ENCODE assay signal across 18 cellular contexts in genomic region chr13:81138353-81138995, GRCh38.
A peak's percentile ranks its signal among the peaks of the same experiment; 100 is the strongest.
DNase-seq lines count a peak whose midpoint lies in the region; ATAC-seq, FAIRE-seq and TF ChIP-seq lines count a peak whose summit lies in the region.
"Had no signal": no experiment of that assay in that cellular context is flagged by ENCODE, and none has a peak within 500 bp of the region (broad histone marks: within the 10 kb centered on the region; RNA-seq: fewer than 3 reads in every experiment).

No MANE protein-coding gene starts in this region.

- H3K27me3 ChIP-seq in mesenchymal stem cell (ENCODE audit: control insufficient read depth in 1 of 2, insufficient read depth in 1 of 2, low read length in 2 of 2), result no peaks in the 10 kb centered on the region
- H3K27me3 ChIP-seq: BLaER1 had no signal

- peak overlapping the region; percentile 47 for H4K8ac ChIP-seq in mesenchymal stem cell (ENCODE audit: low read length)

- intact Hi-C loops in kidney (cut with DNase I), result no loop called here

- no peak overlapping the region for H2AFZ ChIP-seq in mesenchymal stem cell (ENCODE audit: low read depth, low read length)

- WGBS in mesenchymal stem cell, result 89% methylated on average over 5 of the region's 8 CpGs

- TF ChIP-seq CTCF in choroid plexus epithelial cell (conservative IDR thresholded peaks at IDR 0.05; ENCODE audit: low read depth, low read length) (no peak), kidney (IDR thresholded peaks at IDR 0.05; ENCODE audit: borderline replicate concordance, extremely low read depth, insufficient read depth) (no peak)

- H4K91ac ChIP-seq in mesenchymal stem cell (ENCODE audit: low read length), result no peak overlapping the region

- no peak for ATAC-seq in HG03097 (IDR thresholded peaks at IDR 0.05; ENCODE audit: low FRiP score, unreplicated experiment)
- ATAC-seq: K562 had no signal

- H2AK5ac ChIP-seq in mesenchymal stem cell (ENCODE audit: low read length, severe bottlenecking), result no peak overlapping the region

- H3K36me3 ChIP-seq in mesenchymal stem cell (ENCODE audit: control insufficient read depth in 1 of 2, insufficient read depth in 2 of 2, low read depth in 1 of 2, low read length in 2 of 2), result no peaks in the 10 kb centered on the region
- no peaks in the 10 kb centered on the region for H3K36me3 ChIP-seq in kidney (ENCODE audit: control insufficient read depth in 1 of 2, insufficient read depth in 2 of 2, low read length in 2 of 2)
- H3K36me3 ChIP-seq: BLaER1 had no signal

- H3K27ac ChIP-seq in mesenchymal stem cell (ENCODE audit: low read length, poor library complexity, severe bottlenecking) (no peak overlapping the region), kidney (ENCODE audit: low read depth in 2 of 2, low read length in 2 of 2) (no peak overlapping the region)
- H3K27ac ChIP-seq: 22Rv1, BLaER1 had no signal

- H3K4me3 ChIP-seq in choroid plexus epithelial cell (ENCODE audit: low read depth, low read length), result no peak overlapping the region
- H3K4me3 ChIP-seq in mesenchymal stem cell (ENCODE audit: insufficient read depth in 1 of 2, low read depth in 1 of 2, low read length in 2 of 2), result no peak overlapping the region
- H3K4me3 ChIP-seq in kidney (ENCODE audit: low read length in 2 of 2), result no peak overlapping the region
- H3K4me3 ChIP-seq: BLaER1, K562 had no signal

- no peak overlapping the region for H2BK5ac ChIP-seq in mesenchymal stem cell (ENCODE audit: low read depth, low read length, poor library complexity, severe bottlenecking)

- H3K14ac ChIP-seq in mesenchymal stem cell (ENCODE audit: low read length in 2 of 2), result no peak overlapping the region

- no peaks in the 10 kb centered on the region for H3K4me1 ChIP-seq in mesenchymal stem cell (ENCODE audit: control insufficient read depth, insufficient read depth, low read depth, low read length)
- H3K4me1 ChIP-seq in kidney (ENCODE audit: control insufficient read depth in 1 of 2, insufficient read depth in 1 of 2, low read depth in 1 of 2, low read length in 2 of 2), result no peaks in the 10 kb centered on the region
- H3K4me1 ChIP-seq: BLaER1 had no signal

- H3K9ac ChIP-seq in mesenchymal stem cell (ENCODE audit: low read length) (no peak overlapping the region), kidney (ENCODE audit: low read length in 2 of 2) (no peak overlapping the region)
- H3K9ac ChIP-seq: BLaER1 had no signal

- H3K18ac ChIP-seq in mesenchymal stem cell (ENCODE audit: low read depth in 1 of 2, low read length in 2 of 2), result no peak overlapping the region

- H3K4ac ChIP-seq in mesenchymal stem cell (ENCODE audit: low read depth in 1 of 2, low read length in 2 of 2), result no peak overlapping the region

- FAIRE-seq in kidney (lab: Jason Lieb, UNC), result no peak
- FAIRE-seq: GM12892, HTR-8/SVneo, K562 had no signal

- no peak overlapping the region for H2BK15ac ChIP-seq in mesenchymal stem cell (ENCODE audit: low read depth, poor library complexity, severe bottlenecking)

- H2BK120ac ChIP-seq in mesenchymal stem cell (ENCODE audit: low read depth, low read length), result no peak overlapping the region

- H3K9me3 ChIP-seq in mesenchymal stem cell (ENCODE audit: control insufficient read depth, low read length) (no peaks in the 10 kb centered on the region), kidney (ENCODE audit: control insufficient read depth in 1 of 2, low read length in 2 of 2) (no peaks in the 10 kb centered on the region)
- H3K9me3 ChIP-seq: BLaER1 had no signal

- DNase-seq in SIG-M5 treated with dmso at 0.1 percent for 504 hours (lab: John Stamatoyannopoulos, UW; ENCODE audit: unreplicated experiment) (peak; percentile 1), SIG-M5 (lab: John Stamatoyannopoulos, UW) (no peak), choroid plexus epithelial cell (ENCODE audit: low read depth) (peak; percentile 37), mesenchymal stem cell (no peak), SW480 (ENCODE audit: low spot score) (no peak), kidney (no peak), NCI-H2081 (lab: John Stamatoyannopoulos, UW) (no peak)
- DNase-seq: AML-193, Calu3, DMS79, HCEC 1CT, HFFc6 had no signal

- no peak overlapping the region for H3K4me2 ChIP-seq in mesenchymal stem cell (ENCODE audit: low read length, poor library complexity, severe bottlenecking)
- H3K4me2 ChIP-seq: BLaER1 had no signal

- no peaks in the 10 kb centered on the region for H3K79me1 ChIP-seq in mesenchymal stem cell (replicated peaks; ENCODE audit: low read length, poor library complexity, severe bottlenecking)

- H3K23ac ChIP-seq in mesenchymal stem cell (ENCODE audit: low read length in 2 of 2), result no peak overlapping the region

- H2BK12ac ChIP-seq in mesenchymal stem cell (ENCODE audit: low read length in 2 of 2), result no peak overlapping the region

Comparison
In these comparisons a context has a peak if more than half of its experiments do, and no peak if none do; other contexts are left out.
1. DNase-seq: peak in SIG-M5 treated with dmso at 0.1 percent for 504 hours (single experiment) and choroid plexus epithelial cell (single experiment); none in SIG-M5 (single experiment), mesenchymal stem cell (single experiment), SW480 (single experiment), kidney (single experiment) and NCI-H2081 (0 of 2).